6 cellular contexts compared by ENCODE assay signal in genomic region chr17:82003411-82004381, GRCh38. TPM values are rescaled to one million over a fixed set of nuclear protein-coding genes. Genes with fewer than 3 reads are reported as not detected.
A peak's percentile ranks its signal among the peaks of the same experiment; 100 is the strongest.
DNase-seq lines count a peak whose midpoint lies in the region; ATAC-seq and TF ChIP-seq lines count a peak whose summit lies in the region.

No MANE protein-coding gene starts in this region.

- ATAC-seq in Panc1: peak; percentile 88
- no peak for ATAC-seq in GM21723 (IDR thresholded peaks at IDR 0.05; ENCODE audit: unreplicated experiment)

- CTCF ChIA-PET in A673 (lab: Charles Lee): interaction anchor here (0.6 to 0.7 kb wide), 2 partner anchors 16 to 29 kb away, joined by 3 to 6 read pairs; no protein-coding TSS in a partner anchor
- CTCF ChIA-PET in Panc1 (lab: Charles Lee): interaction anchor here (0.6 to 0.7 kb wide), 2 partner anchors 22 to 44 kb away, joined by 4 read pairs; no protein-coding TSS in a partner anchor

- peaks cover 9% of the 10 kb centered on the region for H3K4me1 ChIP-seq in A673 (ENCODE audit: insufficient read depth, low read length, poor library complexity, severe bottlenecking)
- peaks cover 48% of the 10 kb centered on the region for H3K4me1 ChIP-seq in Panc1 (ENCODE audit: control insufficient read depth, insufficient read depth, low read length)

- no peak overlapping the region for H3K4me3 ChIP-seq in A673 (ENCODE audit: low read depth, low read length, poor library complexity, severe bottlenecking)
- no peak overlapping the region for H3K4me3 ChIP-seq in Panc1 (ENCODE audit: low read depth in 2 of 2, low read length in 2 of 2)

- TF ChIP-seq CTCF in A673 (conservative IDR thresholded peaks at IDR 0.05; ENCODE audit: low read depth, low read length) (no peak), Panc1 (IDR thresholded peaks at IDR 0.05) (no peak), GM20000 (IDR thresholded peaks at IDR 0.05; ENCODE audit: extremely low read depth, missing control alignments) (no peak)

- H3K9me3 ChIP-seq in A673 (ENCODE audit: low read depth, low read length, poor library complexity, severe bottlenecking) (no peaks in the 10 kb centered on the region), Panc1 (ENCODE audit: control insufficient read depth, insufficient read depth, low read depth, low read length) (no peaks in the 10 kb centered on the region)

- H3K36me3 ChIP-seq in A673 (ENCODE audit: insufficient read depth, low read length, poor library complexity, severe bottlenecking) (no peaks in the 10 kb centered on the region), Panc1 (ENCODE audit: control insufficient read depth, insufficient read depth, low read length) (no peaks in the 10 kb centered on the region)

- no peaks in the 10 kb centered on the region for H3K27me3 ChIP-seq in A673 (replicated peaks; ENCODE audit: insufficient read depth, low read depth, low read length, poor library complexity)
- H3K27me3 ChIP-seq in Panc1 (ENCODE audit: control insufficient read depth, insufficient read depth, low read length): no peaks in the 10 kb centered on the region

- BruUV-seq in A673 (replicated peaks; lab: Mats Ljungman, UMichigan): no TSS peak
- BruUV-seq in Panc1 (replicated peaks; lab: Mats Ljungman, UMichigan): no TSS peak

- in situ Hi-C loops in Panc1 (cut with HindIII; ENCODE audit: low pct_unique_long_range_greater_than_20kb, low sequenced_read_pairs): no loop called here

- H3K27ac ChIP-seq in A673 (ENCODE audit: low read depth, low read length, poor library complexity, severe bottlenecking) (no peak overlapping the region), Panc1 (ENCODE audit: low read length) (peak overlapping the region; percentile 82)

- intact Hi-C loops in A673 (cut with micrococcal nuclease; ENCODE audit: unreplicated experiment) (no loop called here), Panc1 (cut with micrococcal nuclease; ENCODE audit: unreplicated experiment) (no loop called here)

- POLR2A ChIA-PET in A673 (lab: Charles Lee; ENCODE audit: low non-redundant PET) (interaction anchor here (0.6 kb wide), 1 partner anchor 428 kb away, joined by 4 read pairs; no protein-coding TSS in a partner anchor), Panc1 (lab: Charles Lee) (no interaction called here)

- DNase-seq in A673 (ENCODE audit: low spot score): peak; percentile 76
- peak; percentile 41 for DNase-seq in Panc1 (ENCODE audit: low read depth, low spot score)
- peak; percentile 63 for DNase-seq in iPS-NIHi11 (ENCODE audit: low spot score)
- DNase-seq in GM20000 (ENCODE audit: low spot score): no peak
- DNase-seq in NCI-H2029 (lab: John Stamatoyannopoulos, UW): no peak

RNA-seq across cellular contexts. Expression of gene CENPX, which starts 19.0 kb away (rescaled TPM):
- 153 and 165 TPM in 2 replicates for total RNA-seq in A673 (2021)
- total RNA-seq in Panc1 (2021; ENCODE audit: unreplicated experiment): 187 TPM
- 198 TPM for polyA plus RNA-seq in Panc1 (2012; ENCODE audit: insufficient read length)

RNA-seq across cellular contexts. Expression of gene LRRC45, which starts 19.4 kb away (rescaled TPM):
- total RNA-seq in A673 (2021) (34.3 and 37.8 TPM in 2 replicates), Panc1 (2021; ENCODE audit: unreplicated experiment) (29.9 TPM)
- 27.6 TPM for polyA plus RNA-seq in Panc1 (2012; ENCODE audit: insufficient read length)

RNA-seq across cellular contexts. Expression of gene ASPSCR1, which starts 26.3 kb away (rescaled TPM):
- total RNA-seq in A673 (2021) (46.2 and 52.2 TPM in 2 replicates), Panc1 (2021; ENCODE audit: unreplicated experiment) (64.7 TPM)
- 67.1 TPM for polyA plus RNA-seq in Panc1 (2012; ENCODE audit: insufficient read length)

RNA-seq across cellular contexts. Expression of gene RAC3, which starts 27.8 kb away (rescaled TPM):
- total RNA-seq in A673 (2021) (24.8 and 42.0 TPM in 2 replicates), Panc1 (2021; ENCODE audit: unreplicated experiment) (39.4 TPM)
- polyA plus RNA-seq in Panc1 (2012; ENCODE audit: insufficient read length): 84.7 TPM

RNA-seq across cellular contexts. Expression of gene DCXR, which starts 33.8 kb away (rescaled TPM):
- total RNA-seq in A673 (2021): 140 and 191 TPM in 2 replicates
- 128 TPM for total RNA-seq in Panc1 (2021; ENCODE audit: unreplicated experiment)
- polyA plus RNA-seq in Panc1 (2012; ENCODE audit: insufficient read length): 148 TPM

Comparison
In these comparisons a context has a peak if more than half of its experiments do, and no peak if none do; other contexts are left out.
1. DNase-seq: peak in A673 (single experiment), Panc1 (single experiment) and iPS-NIHi11 (single experiment); none in GM20000 (single experiment) and NCI-H2029 (single experiment).